Comparison of ENCODE assay signal across 16 cellular contexts in the genomic region with DNA sequence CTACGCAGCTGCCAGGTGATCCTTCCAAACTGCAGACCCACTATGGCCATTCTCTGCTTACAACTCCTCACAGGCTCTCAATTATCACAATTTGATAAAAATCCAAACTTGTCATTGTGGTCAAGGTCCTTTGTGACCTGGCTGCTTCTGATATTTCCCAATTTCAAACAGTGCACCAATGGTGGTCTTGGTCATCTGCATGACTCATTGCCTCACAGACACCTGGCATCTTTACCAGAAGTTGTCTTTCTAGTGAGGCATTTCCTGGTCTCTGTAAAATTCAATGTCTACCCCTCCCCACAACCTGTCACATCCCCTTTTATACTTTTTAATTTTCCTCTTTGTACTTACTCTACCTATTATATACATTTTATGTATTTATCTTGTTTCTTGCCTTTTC.
"Had no signal": no experiment of that assay in that cellular context is flagged by ENCODE, and none has a peak within 500 bp of the region (broad histone marks: within the 10 kb centered on the region; RNA-seq: fewer than 3 reads in every experiment).

No MANE protein-coding gene starts in this region.

- H3K4me3 Mint-ChIP-seq: dendritic cell treated with granulocyte-macrophage colony-stimulating factor and Interleukin-4, amounts not matched to agents 40 ng/mL and 50 ng/mL, for 4 days; effector memory CD8-positive, alpha-beta T cell; immature natural killer cell; naive thymus-derived CD8-positive, alpha-beta T cell had no signal

- H3K27ac Mint-ChIP-seq: dendritic cell treated with granulocyte-macrophage colony-stimulating factor and Interleukin-4, amounts not matched to agents 40 ng/mL and 50 ng/mL, for 4 days; effector memory CD8-positive, alpha-beta T cell; immature natural killer cell; naive thymus-derived CD8-positive, alpha-beta T cell had no signal

- H3K4me1 Mint-ChIP-seq: immature natural killer cell had no signal

- H3K27me3 ChIP-seq: esophagus muscularis mucosa, gastroesophageal sphincter had no signal

- H3K4me1 ChIP-seq: esophagus muscularis mucosa, gastroesophageal sphincter had no signal

- H3K9me3 ChIP-seq: esophagus muscularis mucosa, gastroesophageal sphincter, neutrophil had no signal

- H3K27ac ChIP-seq: epithelial cell of prostate, esophagus muscularis mucosa, gastroesophageal sphincter, neutrophil had no signal

- H3K36me3 Mint-ChIP-seq: immature natural killer cell; naive thymus-derived CD8-positive, alpha-beta T cell had no signal

- H3K36me3 ChIP-seq: esophagus muscularis mucosa, gastroesophageal sphincter, neutrophil had no signal

- DNase-seq: effector memory CD8-positive, alpha-beta T cell; foreskin fibroblast; glutamatergic neuron; immature natural killer cell; naive thymus-derived CD8-positive, alpha-beta T cell; posterior cingulate gyrus; right cardiac atrium; small intestine; stimulated activated CD4-positive, alpha-beta T cell treated with anti-CD3 and anti-CD28 coated beads, Interleukin-12 subunit alpha, Interleukin-12 subunit beta, amount 100 ng/mL, for 4 hours; stimulated activated naive CD4-positive, alpha-beta T cell treated with Interleukin-2 at 50 U/mL for 16 hours; trophoblast cell had no signal

- H3K9me3 Mint-ChIP-seq: dendritic cell treated with granulocyte-macrophage colony-stimulating factor and Interleukin-4, amounts not matched to agents 40 ng/mL and 50 ng/mL, for 4 days; effector memory CD8-positive, alpha-beta T cell; immature natural killer cell; naive thymus-derived CD8-positive, alpha-beta T cell had no signal

- ATAC-seq: effector memory CD8-positive, alpha-beta T cell; gastroesophageal sphincter; naive thymus-derived CD8-positive, alpha-beta T cell; right cardiac atrium had no signal

- H3K4me3 ChIP-seq: esophagus muscularis mucosa, gastroesophageal sphincter had no signal
